3 cellular contexts compared by ENCODE assay signal in genomic region chr6:24414531-24414930, GRCh38. TPM values are rescaled to one million over a fixed set of nuclear protein-coding genes. Genes with fewer than 3 reads are reported as not detected.
"Had no signal": no experiment of that assay in that cellular context is flagged by ENCODE, and none has a peak within 500 bp of the region (broad histone marks: within the 10 kb centered on the region; RNA-seq: fewer than 3 reads in every experiment).

No MANE protein-coding gene starts in this region.

RNA-seq across cellular contexts. Expression of gene DCDC2, which starts 56.7 kb away (rescaled TPM):
- total RNA-seq: thoracic aorta, tibial nerve, vagina had no signal
